Comparison of ENCODE assay signal across 1 cellular context in the genomic region with DNA sequence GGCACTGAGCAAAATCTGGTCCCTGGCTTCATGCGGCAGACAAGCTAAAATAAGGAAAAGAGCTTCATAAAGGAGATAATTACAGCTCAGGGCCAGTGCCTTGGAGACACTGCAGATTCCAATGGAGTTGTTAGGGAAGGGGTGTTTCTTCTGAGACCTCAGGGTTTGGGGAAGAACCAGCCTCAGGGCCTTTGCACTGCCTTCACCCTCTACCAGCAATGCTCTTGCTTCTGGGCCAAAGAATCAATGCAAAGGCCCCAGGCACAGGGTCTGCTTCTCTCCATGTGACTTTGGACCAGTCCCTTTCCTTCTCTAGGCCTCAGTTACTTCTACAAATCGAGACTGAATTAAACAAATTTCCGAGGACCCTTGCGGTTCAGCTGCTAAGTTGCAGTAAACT.
TF ChIP-seq lines count a peak whose summit lies in the region.

No MANE protein-coding gene starts in this region.

TF ChIP-seq in K562, 482 proteins besides CTCF, POLR2A, EP300 and RAD21 (continued from another document):
- TF ChIP-seq, protein P1, sequence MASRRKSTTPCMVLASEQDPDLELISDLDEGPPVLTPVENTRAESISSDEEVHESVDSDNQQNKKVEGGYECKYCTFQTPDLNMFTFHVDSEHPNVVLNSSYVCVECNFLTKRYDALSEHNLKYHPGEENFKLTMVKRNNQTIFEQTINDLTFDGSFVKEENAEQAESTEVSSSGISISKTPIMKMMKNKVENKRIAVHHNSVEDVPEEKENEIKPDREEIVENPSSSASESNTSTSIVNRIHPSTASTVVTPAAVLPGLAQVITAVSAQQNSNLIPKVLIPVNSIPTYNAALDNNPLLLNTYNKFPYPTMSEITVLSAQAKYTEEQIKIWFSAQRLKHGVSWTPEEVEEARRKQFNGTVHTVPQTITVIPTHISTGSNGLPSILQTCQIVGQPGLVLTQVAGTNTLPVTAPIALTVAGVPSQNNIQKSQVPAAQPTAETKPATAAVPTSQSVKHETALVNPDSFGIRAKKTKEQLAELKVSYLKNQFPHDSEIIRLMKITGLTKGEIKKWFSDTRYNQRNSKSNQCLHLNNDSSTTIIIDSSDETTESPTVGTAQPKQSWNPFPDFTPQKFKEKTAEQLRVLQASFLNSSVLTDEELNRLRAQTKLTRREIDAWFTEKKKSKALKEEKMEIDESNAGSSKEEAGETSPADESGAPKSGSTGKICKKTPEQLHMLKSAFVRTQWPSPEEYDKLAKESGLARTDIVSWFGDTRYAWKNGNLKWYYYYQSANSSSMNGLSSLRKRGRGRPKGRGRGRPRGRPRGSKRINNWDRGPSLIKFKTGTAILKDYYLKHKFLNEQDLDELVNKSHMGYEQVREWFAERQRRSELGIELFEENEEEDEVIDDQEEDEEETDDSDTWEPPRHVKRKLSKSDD (conservative IDR thresholded peaks at IDR 0.05; ENCODE audit: low read length) = no peak
- no peak for TF ChIP-seq ZNF764 (CRISPR knock-in tag; IDR thresholded peaks at IDR 0.05; ENCODE audit: low read depth)
- TF ChIP-seq, protein P2, sequence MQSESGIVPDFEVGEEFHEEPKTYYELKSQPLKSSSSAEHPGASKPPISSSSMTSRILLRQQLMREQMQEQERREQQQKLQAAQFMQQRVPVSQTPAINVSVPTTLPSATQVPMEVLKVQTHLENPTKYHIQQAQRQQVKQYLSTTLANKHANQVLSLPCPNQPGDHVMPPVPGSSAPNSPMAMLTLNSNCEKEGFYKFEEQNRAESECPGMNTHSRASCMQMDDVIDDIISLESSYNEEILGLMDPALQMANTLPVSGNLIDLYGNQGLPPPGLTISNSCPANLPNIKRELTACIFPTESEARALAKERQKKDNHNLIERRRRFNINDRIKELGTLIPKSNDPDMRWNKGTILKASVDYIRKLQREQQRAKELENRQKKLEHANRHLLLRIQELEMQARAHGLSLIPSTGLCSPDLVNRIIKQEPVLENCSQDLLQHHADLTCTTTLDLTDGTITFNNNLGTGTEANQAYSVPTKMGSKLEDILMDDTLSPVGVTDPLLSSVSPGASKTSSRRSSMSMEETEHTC (IDR thresholded peaks at IDR 0.05) = no peak
- TF ChIP-seq ZKSCAN8 (CRISPR knock-in tag; IDR thresholded peaks at IDR 0.05) = no peak
- no peak for TF ChIP-seq TAF7 (tag; IDR thresholded peaks at IDR 0.05)
- no peak for TF ChIP-seq NEUROD1 (IDR thresholded peaks at IDR 0.05; ENCODE audit: borderline replicate concordance, low read depth, low read length, partially characterized antibody)
